ENCODE assay signal across 8 cellular contexts in the genomic region with DNA sequence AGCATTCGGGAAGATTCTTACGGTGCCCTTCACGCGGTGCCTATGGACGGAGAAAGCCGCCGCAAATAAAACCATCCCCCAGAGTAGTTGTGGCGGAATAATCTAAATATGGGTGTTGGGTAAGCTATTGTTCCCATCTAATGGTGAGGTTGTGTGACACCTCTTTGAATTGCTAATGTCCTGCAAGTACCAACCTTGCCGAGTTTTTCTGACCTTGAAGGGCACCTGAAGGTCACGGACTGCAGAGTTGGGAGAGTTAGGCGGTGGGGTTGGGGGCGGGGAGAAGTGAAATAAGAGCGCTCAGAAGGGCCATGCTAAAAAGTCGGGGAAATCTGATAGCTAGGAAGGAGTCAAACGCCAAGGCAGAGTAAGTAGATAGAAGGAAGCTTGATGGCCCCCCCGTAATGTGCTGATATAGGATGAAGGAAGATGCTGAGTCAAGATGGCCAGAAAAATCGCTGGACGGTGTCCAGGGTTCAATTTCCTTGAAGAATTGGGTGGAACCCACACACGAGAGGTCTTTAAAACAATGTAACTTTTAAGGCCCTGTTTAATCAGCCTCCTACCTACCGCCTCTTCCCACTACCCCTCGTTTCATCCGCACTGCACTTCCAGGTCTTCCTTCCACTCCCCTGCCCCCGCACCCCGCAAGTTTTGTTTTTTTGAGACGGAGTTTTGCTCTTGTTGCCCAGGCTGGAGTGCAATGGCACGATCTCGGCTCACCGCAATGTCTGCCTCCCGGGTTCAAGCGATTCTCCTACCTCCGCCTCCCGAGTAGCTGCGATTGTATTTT. TPM values are rescaled to one million over a fixed set of nuclear protein-coding genes. Genes with fewer than 3 reads are reported as not detected.
A peak's percentile ranks its signal among the peaks of the same experiment; 100 is the strongest.
DNase-seq lines count a peak whose midpoint lies in the region; ATAC-seq lines count a peak whose summit lies in the region.

No MANE protein-coding gene starts in this region.

- H3K27ac Mint-ChIP-seq in CD8-positive, alpha-beta memory T cell = peak overlapping the region; percentile 34 to 93 (median 79)

- H3K4me1 Mint-ChIP-seq in CD8-positive, alpha-beta memory T cell = peaks cover 38 to 48% (median 47%) of the 10 kb centered on the region in 3 donors

- peak overlapping the region; percentile 27 for H3K4me3 ChIP-seq in CD8-positive, alpha-beta memory T cell (ENCODE audit: low read length)
- H3K4me3 ChIP-seq in neuron (ENCODE audit: low read length) = peak overlapping the region; percentile 86

- no peaks in the 10 kb centered on the region for H3K27me3 Mint-ChIP-seq in CD8-positive, alpha-beta memory T cell

- peak overlapping the region; percentile 15 for H3K27ac ChIP-seq in CD8-positive, alpha-beta memory T cell (ENCODE audit: low read depth, low read length)

- peaks cover 0 to 3% (median 0%) of the 10 kb centered on the region in 3 donors for H3K36me3 Mint-ChIP-seq in CD8-positive, alpha-beta memory T cell

- POLR2A ChIA-PET in CD8-positive, alpha-beta memory T cell (lab: Charles Lee) = no interaction called here

- H3K9me3 ChIP-seq in CD8-positive, alpha-beta memory T cell (ENCODE audit: low read length) = no peaks in the 10 kb centered on the region
- no peaks in the 10 kb centered on the region for H3K9me3 ChIP-seq in neuron (ENCODE audit: low read length)

- H3K27me3 ChIP-seq in CD8-positive, alpha-beta memory T cell (ENCODE audit: insufficient read depth, low read length, poor library complexity, severe bottlenecking) = no peaks in the 10 kb centered on the region
- no peaks in the 10 kb centered on the region for H3K27me3 ChIP-seq in neuron (ENCODE audit: insufficient read depth, low read length)

- DNase-seq in CD8-positive, alpha-beta memory T cell = peak in 1 of 5 donors; percentile 1
- peak; percentile 11 for DNase-seq in HT1080 (ENCODE audit: low read depth)
- peak; percentile 11 to 16 for DNase-seq in activated CD4-positive, alpha-beta T cell treated with anti-CD3 and anti-CD28 coated beads, Interleukin-2, amount 50 U/mL, for 48 hours
- peak; percentile 53 for DNase-seq in fibroblast of peridontal ligament (ENCODE audit: extremely low read depth)
- no peak for DNase-seq in medulla oblongata (ENCODE audit: extremely low spot score)
- DNase-seq in KG1 (lab: John Stamatoyannopoulos, UW) = no peak

- CTCF ChIA-PET in CD8-positive, alpha-beta memory T cell (lab: Charles Lee) = interaction anchor here (0.6 kb wide), 1 partner anchor 1624 kb away, joined by 3 read pairs; no protein-coding TSS in a partner anchor

- H2AFZ ChIP-seq in neuron (ENCODE audit: low read depth, low read length) = peak overlapping the region; percentile 100

- no peaks in the 10 kb centered on the region for H3K36me3 ChIP-seq in CD8-positive, alpha-beta memory T cell (ENCODE audit: insufficient read depth, low read length)
- H3K36me3 ChIP-seq in neuron (ENCODE audit: insufficient read depth, low read length) = no peaks in the 10 kb centered on the region

- no peaks in the 10 kb centered on the region for H3K9me3 Mint-ChIP-seq in CD8-positive, alpha-beta memory T cell

- H3K4me1 ChIP-seq in CD8-positive, alpha-beta memory T cell (ENCODE audit: insufficient read depth, low read length) = peaks cover 23% of the 10 kb centered on the region
- peaks cover 15% of the 10 kb centered on the region for H3K4me1 ChIP-seq in neuron (ENCODE audit: insufficient read depth, low read length)

- peak; percentile 21 for ATAC-seq in GM19023 (IDR thresholded peaks at IDR 0.05; ENCODE audit: unreplicated experiment)

- H3K4me3 Mint-ChIP-seq in CD8-positive, alpha-beta memory T cell = peak overlapping the region; percentile 79 to 95 (median 89)

RNA-seq across cellular contexts. Expression of gene KATNAL2, which starts 0.6 kb away (rescaled TPM):
- under 1 TPM; 0.82 to 0.98 TPM for total RNA-seq in CD8-positive, alpha-beta memory T cell
- polyA plus RNA-seq in CD8-positive, alpha-beta memory T cell = 0.54 TPM
- total RNA-seq in HT1080 (2014; rRNA removed; shearing (Covaris generic)) = not detected in 2 replicates
- polyA plus RNA-seq in HT1080 (2015; cell fraction: cytosol; rRNA removed) = not detected in 2 replicates
- polyA plus RNA-seq in HT1080 (2015; cell fraction: nucleus; rRNA removed) = 0.23 and 0.43 TPM in 2 replicates

RNA-seq across cellular contexts. Expression of gene PIAS2, which starts 0.7 kb away (rescaled TPM):
- 10 to 100 TPM; 25.1 to 25.8 TPM for total RNA-seq in CD8-positive, alpha-beta memory T cell
- polyA plus RNA-seq in CD8-positive, alpha-beta memory T cell = 18.6 TPM
- 12.8 and 20.8 TPM in 2 replicates for total RNA-seq in HT1080 (2014; rRNA removed; shearing (Covaris generic))
- polyA plus RNA-seq in HT1080 (2015; cell fraction: cytosol; rRNA removed) = 16.6 and 21.6 TPM in 2 replicates
- 21.1 and 23.6 TPM in 2 replicates for polyA plus RNA-seq in HT1080 (2015; cell fraction: nucleus; rRNA removed)

Comparison
In these comparisons a context has a peak if more than half of its experiments do, and no peak if none do; other contexts are left out.
1. DNase-seq: peak in HT1080 (single experiment), activated CD4-positive, alpha-beta T cell treated with anti-CD3 and anti-CD28 coated beads, Interleukin-2, amount 50 U/mL, for 48 hours (2 of 2) and fibroblast of peridontal ligament (single experiment); none in medulla oblongata (single experiment) and KG1 (single experiment).